ENCODE assay signal across 1 cellular context in the genomic region with DNA sequence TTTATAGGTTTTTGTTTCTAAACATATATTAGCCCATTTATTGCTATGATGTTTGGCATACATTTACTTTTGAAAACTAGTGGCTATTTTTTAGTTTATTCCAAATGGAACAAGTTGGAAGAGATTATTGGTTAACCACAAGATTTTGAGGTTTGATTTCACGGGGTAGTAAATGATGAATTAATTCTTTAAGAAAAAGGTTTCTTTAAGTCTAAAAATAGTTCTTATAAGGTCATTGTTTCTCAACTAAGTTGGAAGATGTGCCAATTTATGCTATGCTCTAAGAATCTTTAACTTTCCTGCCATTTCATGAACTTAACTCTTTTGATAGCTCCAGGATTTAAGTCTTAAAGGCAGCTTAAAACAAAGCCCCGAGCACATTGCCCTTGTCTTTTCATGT.
TF ChIP-seq lines count a peak whose summit lies in the region.

No MANE protein-coding gene starts in this region.

TF ChIP-seq in GM23338, 12 proteins besides CTCF, POLR2A, EP300 and RAD21 (continued from another document):
- TF ChIP-seq ZNF462 (CRISPR knock-in tag; IDR thresholded peaks at IDR 0.05) (no peak), ZNF114 (CRISPR knock-in tag; IDR thresholded peaks at IDR 0.05) (no peak), EZH2phosphoT487 (IDR thresholded peaks at IDR 0.05; ENCODE audit: unreplicated experiment) (no peak)
TF ChIP-seq in GM23338: peak in this region for 0.
